Comparison of ENCODE assay signal across 11 cellular contexts in genomic region chr2:84882775-84883550, GRCh38. TPM values are rescaled to one million over a fixed set of nuclear protein-coding genes. Genes with fewer than 3 reads are reported as not detected.
A peak's percentile ranks its signal among the peaks of the same experiment; 100 is the strongest.
DNase-seq lines count a peak whose midpoint lies in the region; ATAC-seq and TF ChIP-seq lines count a peak whose summit lies in the region.
"Had no signal": no experiment of that assay in that cellular context is flagged by ENCODE, and none has a peak within 500 bp of the region (broad histone marks: within the 10 kb centered on the region; RNA-seq: fewer than 3 reads in every experiment).

No MANE protein-coding gene starts in this region.

- no peaks in the 10 kb centered on the region for H3K9me3 ChIP-seq in CD4-positive, CD25-positive, alpha-beta regulatory T cell (ENCODE audit: control insufficient read depth in 2 of 2, low read length in 2 of 2)
- H3K9me3 ChIP-seq: prostate gland had no signal

- TF ChIP-seq CTCF in GM23338 (conservative IDR thresholded peaks at IDR 0.05; ENCODE audit: low read depth in 2 of 2) = no peak

- H3K4me2 ChIP-seq in GM23338 = no peak overlapping the region

- no peaks in the 10 kb centered on the region; the same call in 1 of the 2 replicates for H3K79me2 ChIP-seq in GM23338 (replicated peaks; ENCODE audit: insufficient read depth)
- H3K79me2 ChIP-seq: hepatocyte had no signal

- H3K36me3 Mint-ChIP-seq in CD4-positive, CD25-positive, alpha-beta regulatory T cell = no peaks in the 10 kb centered on the region
- H3K36me3 Mint-ChIP-seq in GM23338 (ENCODE audit: low read depth) = no peaks in the 10 kb centered on the region
- peaks cover 3% of the 10 kb centered on the region for H3K36me3 Mint-ChIP-seq in activated T-helper 1 cell treated with anti-CD3 and anti-CD28 coated beads, Interleukin-12 subunit alpha, Interleukin-12 subunit beta, Interleukin-2, Interleukin-4 antibody, amounts not matched to agents 30 ng/mL and 10 ng/mL and 1 ng/mL, durations not matched to agents 14 hours and 24 hours and 36 hours (ENCODE audit: low read depth)

- in situ Hi-C loops in ACHN (cut with HindIII; ENCODE audit: low pct_ligation_motif_present, low pct_unique_long_range_greater_than_20kb, low sequenced_read_pairs) = no loop called here

- H4K20me1 ChIP-seq in GM23338 (replicated peaks; ENCODE audit: insufficient read depth) = peaks cover 5% of the 10 kb centered on the region; the same call in 1 of the 2 replicates

- DNase-seq in CD4-positive, CD25-positive, alpha-beta regulatory T cell = no peak
- DNase-seq in GM23338 (ENCODE audit: low spot score) (no peak), mesenteric fat pad (ENCODE audit: low spot score) (peak; percentile 18), ACHN (no peak)
- DNase-seq in activated T-helper 1 cell treated with anti-CD3 and anti-CD28 coated beads, Interleukin-12 subunit alpha, Interleukin-12 subunit beta, Interleukin-2, Interleukin-4 antibody, amounts not matched to agents 30 ng/mL and 10 ng/mL and 1 ng/mL, durations not matched to agents 14 hours and 24 hours and 36 hours (ENCODE audit: low spot score) = no peak
- no peak for DNase-seq in stimulated activated CD4-positive, alpha-beta T cell treated with anti-CD3 and anti-CD28 coated beads, Interleukin-4, amount 100 ng/mL, for 1 hour

- intact Hi-C loops in activated T-helper 1 cell treated with anti-CD3 and anti-CD28 coated beads, Interleukin-12 subunit alpha, Interleukin-12 subunit beta, Interleukin-2, Interleukin-4 antibody, amounts not matched to agents 30 ng/mL and 10 ng/mL and 1 ng/mL, durations not matched to agents 14 hours and 24 hours and 36 hours (cut with micrococcal nuclease) = loop anchor here (1.0 kb wide), 5 partner anchors 22 to 388 kb away; partner anchors contain the start of genes DNAH6 and TMSB10

- H3K27me3 ChIP-seq in CD4-positive, CD25-positive, alpha-beta regulatory T cell (ENCODE audit: control insufficient read depth, insufficient read depth, low read length) = no peaks in the 10 kb centered on the region
- peaks cover 62% of the 10 kb centered on the region for H3K27me3 ChIP-seq in GM23338 (ENCODE audit: insufficient read depth)

- H3F3A ChIP-seq in GM23338 (replicated peaks; ENCODE audit: low read depth) = 0 out of 2 replicates have a peak, but pooled peaks cover 8% of the 10 kb centered on the region

- no peaks in the 10 kb centered on the region for H3K36me3 ChIP-seq in CD4-positive, CD25-positive, alpha-beta regulatory T cell (ENCODE audit: control insufficient read depth, insufficient read depth, low read length)
- H3K36me3 ChIP-seq in GM23338 (ENCODE audit: insufficient read depth) = no peaks in the 10 kb centered on the region
- H3K36me3 ChIP-seq: prostate gland had no signal

- peak overlapping the region; percentile 93 to 98 (median 96) for H3K4me3 Mint-ChIP-seq in CD4-positive, CD25-positive, alpha-beta regulatory T cell
- H3K4me3 Mint-ChIP-seq in GM23338 = peak overlapping the region; percentile 84; the same call in 1 of the 3 replicates
- H3K4me3 Mint-ChIP-seq in activated T-helper 1 cell treated with anti-CD3 and anti-CD28 coated beads, Interleukin-12 subunit alpha, Interleukin-12 subunit beta, Interleukin-2, Interleukin-4 antibody, amounts not matched to agents 30 ng/mL and 10 ng/mL and 1 ng/mL, durations not matched to agents 14 hours and 24 hours and 36 hours = peak overlapping the region; percentile 97

- no peak for ATAC-seq in CD4-positive, CD25-positive, alpha-beta regulatory T cell (ENCODE audit: low read depth in 2 of 2)
- no peak for ATAC-seq in GM23338
- no peak for ATAC-seq in HG02763 (IDR thresholded peaks at IDR 0.05; ENCODE audit: unreplicated experiment)
- ATAC-seq in GM19324 (IDR thresholded peaks at IDR 0.05; ENCODE audit: low FRiP score, unreplicated experiment) = no peak

- H3K4me3 ChIP-seq in CD4-positive, CD25-positive, alpha-beta regulatory T cell (ENCODE audit: low read depth, low read length) = peak overlapping the region; percentile 99
- no peak overlapping the region for H3K4me3 ChIP-seq in GM23338
- H3K4me3 ChIP-seq: hepatocyte, lung had no signal

- no peak overlapping the region for H2AFZ ChIP-seq in GM23338

- H3K9me2 ChIP-seq in GM23338 (ENCODE audit: insufficient read depth) = no peaks in the 10 kb centered on the region

- H3K9me3 Mint-ChIP-seq in CD4-positive, CD25-positive, alpha-beta regulatory T cell = no peaks in the 10 kb centered on the region
- no peaks in the 10 kb centered on the region for H3K9me3 Mint-ChIP-seq in GM23338
- H3K9me3 Mint-ChIP-seq in activated T-helper 1 cell treated with anti-CD3 and anti-CD28 coated beads, Interleukin-12 subunit alpha, Interleukin-12 subunit beta, Interleukin-2, Interleukin-4 antibody, amounts not matched to agents 30 ng/mL and 10 ng/mL and 1 ng/mL, durations not matched to agents 14 hours and 24 hours and 36 hours = no peaks in the 10 kb centered on the region

- H3K4me1 ChIP-seq in CD4-positive, CD25-positive, alpha-beta regulatory T cell (ENCODE audit: control insufficient read depth, insufficient read depth, low read length, poor library complexity, severe bottlenecking) = peaks cover 35% of the 10 kb centered on the region
- no peaks in the 10 kb centered on the region; the same call in 1 of the 2 replicates for H3K4me1 ChIP-seq in GM23338 (ENCODE audit: insufficient read depth)

- peak overlapping the region; percentile 90 to 99 (median 95) for H3K27ac Mint-ChIP-seq in CD4-positive, CD25-positive, alpha-beta regulatory T cell
- H3K27ac Mint-ChIP-seq in GM23338 = no peak overlapping the region
- H3K27ac Mint-ChIP-seq in activated T-helper 1 cell treated with anti-CD3 and anti-CD28 coated beads, Interleukin-12 subunit alpha, Interleukin-12 subunit beta, Interleukin-2, Interleukin-4 antibody, amounts not matched to agents 30 ng/mL and 10 ng/mL and 1 ng/mL, durations not matched to agents 14 hours and 24 hours and 36 hours = peak overlapping the region; percentile 99

- H3K27ac ChIP-seq in CD4-positive, CD25-positive, alpha-beta regulatory T cell (ENCODE audit: insufficient read depth, low read length, poor library complexity, severe bottlenecking) = peak overlapping the region; percentile 78
- H3K27ac ChIP-seq in GM23338 (ENCODE audit: low read depth) = no peak overlapping the region
- H3K27ac ChIP-seq: hepatocyte, prostate gland had no signal

- peaks cover 9 to 42% (median 27%) of the 10 kb centered on the region in 4 donors for H3K4me1 Mint-ChIP-seq in CD4-positive, CD25-positive, alpha-beta regulatory T cell
- peaks cover 8% of the 10 kb centered on the region; the same call in 2 of the 3 replicates for H3K4me1 Mint-ChIP-seq in GM23338
- peaks cover 68% of the 10 kb centered on the region for H3K4me1 Mint-ChIP-seq in activated T-helper 1 cell treated with anti-CD3 and anti-CD28 coated beads, Interleukin-12 subunit alpha, Interleukin-12 subunit beta, Interleukin-2, Interleukin-4 antibody, amounts not matched to agents 30 ng/mL and 10 ng/mL and 1 ng/mL, durations not matched to agents 14 hours and 24 hours and 36 hours (ENCODE audit: low read depth)

- H3K27me3 Mint-ChIP-seq in CD4-positive, CD25-positive, alpha-beta regulatory T cell = no peaks in the 10 kb centered on the region
- H3K27me3 Mint-ChIP-seq in GM23338 (ENCODE audit: insufficient read depth, low read depth, poor library complexity) = peaks cover 54% of the 10 kb centered on the region
- no peaks in the 10 kb centered on the region for H3K27me3 Mint-ChIP-seq in activated T-helper 1 cell treated with anti-CD3 and anti-CD28 coated beads, Interleukin-12 subunit alpha, Interleukin-12 subunit beta, Interleukin-2, Interleukin-4 antibody, amounts not matched to agents 30 ng/mL and 10 ng/mL and 1 ng/mL, durations not matched to agents 14 hours and 24 hours and 36 hours (ENCODE audit: insufficient read depth)

TF ChIP-seq in GM23338, 12 proteins besides CTCF, POLR2A, EP300 and RAD21 (continues in another document):
- no peak for TF ChIP-seq STAT1 (IDR thresholded peaks at IDR 0.05; ENCODE audit: unreplicated experiment)
- TF ChIP-seq ZNF331 (CRISPR knock-in tag; IDR thresholded peaks at IDR 0.05; ENCODE audit: low read depth) = no peak
- no peak for TF ChIP-seq NANOG (IDR thresholded peaks at IDR 0.05; ENCODE audit: borderline replicate concordance)

RNA-seq across cellular contexts. Expression of gene TRABD2A, which starts 2.1 kb away (rescaled TPM):
- total RNA-seq in CD4-positive, CD25-positive, alpha-beta regulatory T cell = 48.8 TPM
- 10 to 100 TPM; 32.9 to 41.2 (median 38.7) TPM for polyA plus RNA-seq in CD4-positive, CD25-positive, alpha-beta regulatory T cell
- total RNA-seq in GM23338 (2014; rRNA removed; shearing (Covaris generic)) = 12.1 and 15.7 TPM in 2 replicates
- polyA plus RNA-seq in GM23338 (2016; fragmentation: Nextera tagmentation; extraction: Ambion mirVana) = 5.5 and 6.0 TPM in 2 replicates
- total RNA-seq in activated T-helper 1 cell treated with anti-CD3 and anti-CD28 coated beads, Interleukin-12 subunit alpha, Interleukin-12 subunit beta, Interleukin-2, Interleukin-4 antibody, amounts not matched to agents 30 ng/mL and 10 ng/mL and 1 ng/mL, durations not matched to agents 14 hours and 24 hours and 36 hours = 62.1 and 62.2 TPM in 2 replicates
- 6.3 TPM for total RNA-seq in mesenteric fat pad

RNA-seq across cellular contexts. Expression of gene TMSB10, which starts 22.5 kb away (rescaled TPM):
- 2,468 TPM for total RNA-seq in CD4-positive, CD25-positive, alpha-beta regulatory T cell
- over 10,000 TPM in 1 of 4 donors, 1,000 to 10,000 TPM in 3; 7,086 to 10,693 (median 8,015) TPM for polyA plus RNA-seq in CD4-positive, CD25-positive, alpha-beta regulatory T cell
- total RNA-seq in GM23338 (2014; rRNA removed; shearing (Covaris generic)) = 834 and 976 TPM in 2 replicates
- 2,942 and 3,166 TPM in 2 replicates for polyA plus RNA-seq in GM23338 (2016; fragmentation: Nextera tagmentation; extraction: Ambion mirVana)
- total RNA-seq in activated T-helper 1 cell treated with anti-CD3 and anti-CD28 coated beads, Interleukin-12 subunit alpha, Interleukin-12 subunit beta, Interleukin-2, Interleukin-4 antibody, amounts not matched to agents 30 ng/mL and 10 ng/mL and 1 ng/mL, durations not matched to agents 14 hours and 24 hours and 36 hours = 2,415 and 2,510 TPM in 2 replicates
- 1,485 TPM for total RNA-seq in mesenteric fat pad
